Comparison of ENCODE assay signal across 8 cellular contexts in genomic region chr12:9448648-9449047, GRCh38.
DNase-seq lines count a peak whose midpoint lies in the region; FAIRE-seq and TF ChIP-seq lines count a peak whose summit lies in the region.
"Not testable (repeated sequence)": the region's sequence is repeated elsewhere in the genome, so short reads cannot be mapped to it uniquely, and the experiment has no call there.

No MANE protein-coding gene starts in this region.

- not testable (repeated sequence) for H3K36me3 ChIP-seq in PC-9 (ENCODE audit: low read depth); keratinocyte (ENCODE audit: control insufficient read depth in 2 of 2, extremely low read depth in 1 of 2, insufficient read depth in 2 of 2, low read length in 2 of 2); neuronal stem cell (replicated peaks in 1 of 2; ENCODE audit: control insufficient read depth in 2 of 2, insufficient read depth in 2 of 2, low read length in 2 of 2); tibial artery

- H3K79me2 ChIP-seq in PC-9 (ENCODE audit: low read depth); keratinocyte (ENCODE audit: control insufficient read depth, insufficient read depth, low read length): not testable (repeated sequence)

- not testable (repeated sequence) for FAIRE-seq in keratinocyte (lab: Jason Lieb, UNC)

- not testable (repeated sequence) for H3F3A ChIP-seq in PC-9 (ENCODE audit: insufficient read depth, low read depth)

- H3K9me1 ChIP-seq in keratinocyte (ENCODE audit: control insufficient read depth, extremely low read depth, insufficient read depth, low read length) = not testable (repeated sequence)

- not testable (repeated sequence) for H3K4me1 ChIP-seq in PC-9 (replicated peaks; ENCODE audit: insufficient read depth); keratinocyte (ENCODE audit: control insufficient read depth, extremely low read depth, insufficient read depth, low read length); neuronal stem cell (ENCODE audit: control insufficient read depth in 2 of 2, insufficient read depth in 1 of 2, low read depth in 1 of 2, low read length in 2 of 2); tibial artery

- H3K36me3 Mint-ChIP-seq in activated naive CD4-positive, alpha-beta T cell treated with anti-CD3 and anti-CD28 coated beads, Interleukin-2, amount 50 U/mL, for 24 hours; endothelial cell (ENCODE audit: low read depth, unreplicated experiment): not testable (repeated sequence)

- not testable (repeated sequence) for H3K9me3 Mint-ChIP-seq in activated naive CD4-positive, alpha-beta T cell treated with anti-CD3 and anti-CD28 coated beads, Interleukin-2, amount 50 U/mL, for 24 hours; endothelial cell (ENCODE audit: unreplicated experiment)

- H2BK120ac ChIP-seq in neuronal stem cell (ENCODE audit: low read depth, low read length) = not testable (repeated sequence)

- H3K4me3 ChIP-seq in Jurkat, Clone E6-1 (ENCODE audit: low read length) = peak overlapping the region; percentile 63
- peak overlapping the region; percentile 75 for H3K4me3 ChIP-seq in PC-9
- H3K4me3 ChIP-seq in keratinocyte (ENCODE audit: control insufficient read depth in 2 of 3, extremely low read depth in 1 of 3, insufficient read depth in 2 of 3, low read depth in 1 of 3, low read length in 3 of 3) = peak overlapping the region; percentile 55 to 73 (median 67)
- peak overlapping the region; percentile 81 to 82 for H3K4me3 ChIP-seq in neuronal stem cell (ENCODE audit: low read length in 2 of 2)
- H3K4me3 ChIP-seq in tibial artery = peak overlapping the region; percentile 53 to 73

- H2BK12ac ChIP-seq in neuronal stem cell (ENCODE audit: low read length) = not testable (repeated sequence)

- peak overlapping the region; percentile 91 for H3K4me2 ChIP-seq in PC-9
- peak overlapping the region; percentile 79 for H3K4me2 ChIP-seq in keratinocyte (ENCODE audit: control insufficient read depth, extremely low read depth, insufficient read depth, low read depth, low read length)
- H3K4me2 ChIP-seq in neuronal stem cell (ENCODE audit: insufficient read depth, low read length, poor library complexity, severe bottlenecking) = peak overlapping the region; percentile 48

- TSS peak; percentile 62 for BruUV-seq in PC-9 (replicated peaks; lab: Mats Ljungman, UMichigan)

- DNase-seq in DMS153 (lab: John Stamatoyannopoulos, UW) = peak; percentile 6
- DNase-seq in Jurkat, Clone E6-1 (ENCODE audit: low read depth, low spot score); endothelial cell (ENCODE audit: low spot score); keratinocyte (ENCODE audit: low read depth, low spot score); neuronal stem cell (ENCODE audit: low spot score); tibial artery: not testable (repeated sequence)
- DNase-seq in PC-9 = peak; percentile 55 to 66

- dilution Hi-C loops in keratinocyte (cut with MboI; ENCODE audit: extremely low pct_ligation_motif_present, low sequenced_read_pairs) = not testable (repeated sequence)

- H3K14ac ChIP-seq in neuronal stem cell (ENCODE audit: low read length) = not testable (repeated sequence)

- not testable (repeated sequence) for H3K27me3 ChIP-seq in PC-9 (ENCODE audit: insufficient read depth, low read depth); keratinocyte (ENCODE audit: control insufficient read depth, extremely low read depth, insufficient read depth, low read length); neuronal stem cell (ENCODE audit: control insufficient read depth in 3 of 3, insufficient read depth in 3 of 3, low read depth in 1 of 3, low read length in 3 of 3); tibial artery

- H2AK5ac ChIP-seq in neuronal stem cell (ENCODE audit: low read depth, low read length) = not testable (repeated sequence)

- intact Hi-C loops in PC-9 (cut with micrococcal nuclease; ENCODE audit: unreplicated experiment); tibial artery (cut with DNase I; ENCODE audit: low total_unique reads): not testable (repeated sequence)

- peak overlapping the region; percentile 73 for H3K9ac ChIP-seq in keratinocyte (ENCODE audit: control insufficient read depth, extremely low read depth, insufficient read depth, low read length)
- not testable (repeated sequence) for H3K9ac ChIP-seq in neuronal stem cell (ENCODE audit: low read depth, low read length, poor library complexity)

- CTCF ChIA-PET in PC-9 (lab: Charles Lee) = not testable (repeated sequence)

- H3K4me3 Mint-ChIP-seq in activated naive CD4-positive, alpha-beta T cell treated with anti-CD3 and anti-CD28 coated beads, Interleukin-2, amount 50 U/mL, for 24 hours = peak overlapping the region; percentile 98
- peak overlapping the region; percentile 95 for H3K4me3 Mint-ChIP-seq in endothelial cell (ENCODE audit: unreplicated experiment)

- not testable (repeated sequence) for TF ChIP-seq CTCF in PC-9 (conservative IDR thresholded peaks at IDR 0.05); endothelial cell (IDR thresholded peaks at IDR 0.05; ENCODE audit: unreplicated experiment); keratinocyte (optimal IDR thresholded peaks at IDR 0.05 in 1 of 3, IDR thresholded peaks at IDR 0.05 in 1 of 3, conservative IDR thresholded peaks at IDR 0.05 in 1 of 3; ENCODE audit: extremely low read depth in 1 of 3, insufficient read depth in 2 of 3, low read length in 3 of 3); tibial artery (IDR thresholded peaks at IDR 0.05)

- not testable (repeated sequence) for H3K9me3 ChIP-seq in PC-9 (ENCODE audit: insufficient read depth, low read depth); keratinocyte (ENCODE audit: control insufficient read depth, low read depth, low read length); neuronal stem cell (replicated peaks in 1 of 2; ENCODE audit: control insufficient read depth in 2 of 2, insufficient read depth in 1 of 2, low read depth in 1 of 2, low read length in 2 of 2); tibial artery

- not testable (repeated sequence) for H3K4ac ChIP-seq in neuronal stem cell (ENCODE audit: low read length)

- H4K8ac ChIP-seq in neuronal stem cell (ENCODE audit: low read depth, low read length) = not testable (repeated sequence)

- not testable (repeated sequence) for H2BK5ac ChIP-seq in neuronal stem cell (ENCODE audit: low read length)

- not testable (repeated sequence) for H3K79me1 ChIP-seq in neuronal stem cell (ENCODE audit: low read depth, low read length)

- H3K27ac ChIP-seq in PC-9 (peak overlapping the region; percentile 25; the same call in 1 of the 2 replicates), keratinocyte (ENCODE audit: control insufficient read depth, insufficient read depth, low read length) (peak overlapping the region; percentile 49), tibial artery (peak overlapping the region in 1 of 2 donors; percentile 50)
- not testable (repeated sequence) for H3K27ac ChIP-seq in neuronal stem cell (replicated peaks; ENCODE audit: low read length)

- POLR2A ChIA-PET in PC-9 (lab: Charles Lee; ENCODE audit: unreplicated experiment) = interaction anchor here (0.7 kb wide), 1 partner anchor 680 kb away, joined by 5 read pairs; no protein-coding TSS in a partner anchor

- peaks cover 14% of the 10 kb centered on the region for H3K4me1 Mint-ChIP-seq in activated naive CD4-positive, alpha-beta T cell treated with anti-CD3 and anti-CD28 coated beads, Interleukin-2, amount 50 U/mL, for 24 hours
- H3K4me1 Mint-ChIP-seq in endothelial cell (ENCODE audit: unreplicated experiment) = not testable (repeated sequence)

- H3K9me2 ChIP-seq in PC-9 (ENCODE audit: insufficient read depth) = not testable (repeated sequence)

- H3K27ac Mint-ChIP-seq in activated naive CD4-positive, alpha-beta T cell treated with anti-CD3 and anti-CD28 coated beads, Interleukin-2, amount 50 U/mL, for 24 hours = peak overlapping the region; percentile 93
- H3K27ac Mint-ChIP-seq in endothelial cell (ENCODE audit: unreplicated experiment) = not testable (repeated sequence)

- H3K23ac ChIP-seq in neuronal stem cell (ENCODE audit: low read depth, low read length, poor library complexity) = not testable (repeated sequence)

- H2AFZ ChIP-seq in PC-9 (peak overlapping the region; percentile 74), keratinocyte (ENCODE audit: control insufficient read depth, low read length) (peak overlapping the region; percentile 78), neuronal stem cell (ENCODE audit: low read length) (peak overlapping the region; percentile 98)

- H3K27me3 Mint-ChIP-seq in activated naive CD4-positive, alpha-beta T cell treated with anti-CD3 and anti-CD28 coated beads, Interleukin-2, amount 50 U/mL, for 24 hours; endothelial cell (ENCODE audit: unreplicated experiment): not testable (repeated sequence)

- H4K91ac ChIP-seq in neuronal stem cell (ENCODE audit: low read depth, low read length, poor library complexity) = not testable (repeated sequence)

- H4K20me1 ChIP-seq in PC-9 (ENCODE audit: insufficient read depth); keratinocyte (ENCODE audit: control insufficient read depth, extremely low read depth, insufficient read depth, low read length): not testable (repeated sequence)

- no CpG with 5 or more reads among the region's 10 CpGs for WGBS in neuronal stem cell (ENCODE audit: extremely low coverage in 2 of 2, insufficient read length in 2 of 2, insufficient replicate concordance in 1 of 2), 2 donors

- H3K18ac ChIP-seq in neuronal stem cell (ENCODE audit: low read length) = not testable (repeated sequence)

- not testable (repeated sequence) for H2BK15ac ChIP-seq in neuronal stem cell (ENCODE audit: low read length)
